8 cellular contexts compared by ENCODE assay signal in the genomic region with DNA sequence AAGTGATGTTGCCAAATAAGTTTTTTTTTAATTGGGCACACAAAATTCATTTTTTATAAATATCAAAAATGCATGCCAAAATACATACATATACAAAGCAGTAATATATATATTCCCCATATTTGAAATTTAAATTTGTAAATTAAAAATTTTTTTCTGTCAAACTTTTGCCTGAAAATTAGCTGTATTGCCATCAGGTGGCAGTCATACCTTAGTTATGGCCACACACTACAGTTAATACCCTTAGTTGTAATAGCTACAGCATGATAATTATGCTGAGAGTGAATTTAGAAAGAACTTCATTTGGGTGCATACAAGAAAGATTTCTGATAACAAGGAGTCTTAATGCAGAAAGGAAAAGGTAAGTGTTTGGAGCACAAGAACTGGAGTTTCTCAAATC. TPM values are rescaled to one million over a fixed set of nuclear protein-coding genes. Genes with fewer than 3 reads are reported as not detected.
DNase-seq lines count a peak whose midpoint lies in the region; TF ChIP-seq lines count a peak whose summit lies in the region.

No MANE protein-coding gene starts in this region.

- H3K27ac Mint-ChIP-seq in CD14-positive monocyte: no peak overlapping the region

- peaks cover 14 to 17% of the 10 kb centered on the region in 2 donors for H3K36me3 Mint-ChIP-seq in CD14-positive monocyte

- H3K4me1 ChIP-seq in ascending aorta (no peaks in the 10 kb centered on the region), tibial artery (no peaks in the 10 kb centered on the region)

- H3K27me3 Mint-ChIP-seq in CD14-positive monocyte (ENCODE audit: low read depth in 3 of 3): peaks cover 0 to 2% (median 0%) of the 10 kb centered on the region in 3 donors

- no peak overlapping the region for H3K4me3 ChIP-seq in ascending aorta
- no peak overlapping the region for H3K4me3 ChIP-seq in tibial artery

- no peaks in the 10 kb centered on the region for H3K9me3 ChIP-seq in ascending aorta
- H3K9me3 ChIP-seq in tibial artery: no peaks in the 10 kb centered on the region

- DNase-seq in CD14-positive monocyte (ENCODE audit: low spot score): no peak
- peak; percentile 19 for DNase-seq in GM13977 (ENCODE audit: low spot score)
- peak; percentile 40 for DNase-seq in RKO (ENCODE audit: low spot score)
- peak; percentile 2 for DNase-seq in hepatic stellate cell (ENCODE audit: low spot score)
- no peak for DNase-seq in hypothalamus (lab: John Stamatoyannopoulos, UW)
- no peak for DNase-seq in ascending aorta (ENCODE audit: low spot score in 2 of 2)
- no peak for DNase-seq in activated CD4-positive, CD25-positive, alpha-beta regulatory T cell (lab: John Stamatoyannopoulos, UW)
- no peak for DNase-seq in tibial artery

- H3K9me3 Mint-ChIP-seq in CD14-positive monocyte: no peaks in the 10 kb centered on the region

- in situ Hi-C loops in GM13977 (cut with MboI; ENCODE audit: low pct_unique_long_range_greater_than_20kb, low sequenced_read_pairs, unreplicated experiment): loop anchor here (10.0 kb wide), 1 partner anchor 154 kb away; no protein-coding TSS in a partner anchor

- intact Hi-C loops in CD14-positive monocyte (cut with micrococcal nuclease) (loop anchor here (2.0 to 10.0 kb wide), 4 partner anchors 162 to 364 kb away; no protein-coding TSS in a partner anchor), ascending aorta (cut with DNase I) (no loop called here), tibial artery (cut with DNase I; ENCODE audit: low total_unique reads) (no loop called here)

- no peak overlapping the region for H3K4me3 Mint-ChIP-seq in CD14-positive monocyte

- H3K27ac ChIP-seq in ascending aorta: no peak overlapping the region
- H3K27ac ChIP-seq in tibial artery: no peak overlapping the region

- H3K36me3 ChIP-seq in ascending aorta: peaks cover 0 to 4% of the 10 kb centered on the region in 2 donors
- H3K36me3 ChIP-seq in tibial artery: no peaks in the 10 kb centered on the region

- H3K4me1 Mint-ChIP-seq in CD14-positive monocyte: no peaks in the 10 kb centered on the region

- TF ChIP-seq CTCF in CD14-positive monocyte (IDR thresholded peaks at IDR 0.05) (peak; percentile 58), GM13977 (IDR thresholded peaks at IDR 0.05; ENCODE audit: extremely low read depth, insufficient read depth, missing control alignments) (peak; percentile 53), ascending aorta (IDR thresholded peaks at IDR 0.05) (peak in 1 of 3 experiments; percentile 17), tibial artery (IDR thresholded peaks at IDR 0.05) (no peak)

- H3K27me3 ChIP-seq in ascending aorta (no peaks in the 10 kb centered on the region), tibial artery (no peaks in the 10 kb centered on the region)

RNA-seq across cellular contexts. Expression of a gene that starts 46.2 kb away (rescaled TPM):
- 1 to 10 TPM; 7.4 to 8.3 TPM for polyA plus RNA-seq in CD14-positive monocyte
- total RNA-seq in ascending aorta: 3.5 TPM

Comparison
In these comparisons a context has a peak if more than half of its experiments do, and no peak if none do; other contexts are left out.
1. DNase-seq: peak in GM13977 (single experiment), RKO (single experiment) and hepatic stellate cell (single experiment); none in CD14-positive monocyte (single experiment), hypothalamus (0 of 51), ascending aorta (0 of 2), activated CD4-positive, CD25-positive, alpha-beta regulatory T cell (0 of 4) and tibial artery (0 of 2).
2. CTCF ChIP-seq: peak in CD14-positive monocyte (single experiment) and GM13977 (single experiment); none in tibial artery (0 of 2).
3. intact Hi-C loops: an anchor here in CD14-positive monocyte (2.0 to 10.0 kb wide); none called in ascending aorta and tibial artery.